Comparison of ENCODE assay signal across 1 cellular context in the genomic region with DNA sequence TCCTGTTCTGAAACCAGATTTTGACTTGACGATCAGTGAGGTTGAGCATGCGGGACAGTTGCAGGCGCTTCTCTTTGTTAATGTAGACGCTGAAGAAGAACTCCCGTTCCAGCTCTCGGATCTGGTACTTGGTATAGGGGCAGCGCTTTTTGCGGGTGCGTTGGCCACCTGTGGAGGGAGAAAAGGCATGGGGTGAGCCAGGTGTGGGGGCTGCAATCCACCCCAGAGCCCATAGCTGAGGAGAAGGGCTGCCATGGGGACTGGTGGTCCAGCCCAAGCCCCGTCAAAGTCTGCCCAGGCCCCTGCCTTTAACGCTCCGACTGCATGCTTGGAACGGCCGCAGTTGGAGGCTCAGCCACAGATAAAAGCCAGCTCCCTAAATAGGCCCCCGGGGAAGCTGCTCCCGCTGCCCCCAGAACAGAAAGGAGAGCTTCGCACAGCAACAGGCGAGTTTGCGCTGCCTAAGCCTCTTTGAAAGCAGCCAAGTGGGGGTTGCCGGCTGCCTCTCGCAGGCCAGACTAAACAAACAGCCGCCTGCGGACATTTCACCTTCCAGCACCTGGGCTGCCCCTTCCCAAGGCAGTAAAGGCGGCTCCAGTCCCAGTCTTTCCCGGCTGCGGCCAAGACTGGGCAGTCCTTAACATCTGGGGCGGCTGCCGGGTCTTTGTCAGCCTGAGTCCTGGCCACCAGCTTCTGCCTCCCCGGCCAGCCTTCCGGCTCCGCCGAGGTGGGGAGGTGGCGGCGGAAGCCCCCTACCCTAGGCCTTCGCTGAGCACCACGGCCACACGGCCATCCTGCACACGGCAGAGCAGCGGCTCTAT.
TF ChIP-seq lines count a peak whose summit lies in the region.

No MANE protein-coding gene starts in this region.

TF ChIP-seq in HEK293, 187 proteins besides CTCF, POLR2A, EP300 and RAD21 (continued from another document):
- TF ChIP-seq ZNF600 (tag by site-specific recombination; IDR thresholded peaks at IDR 0.05) (0 out of 2 replicates have a peak, but pooled peaks have one; percentile 19), ZNF341 (tag by site-specific recombination; IDR thresholded peaks at IDR 0.05; ENCODE audit: low read depth) (0 out of 2 replicates have a peak, but pooled peaks have one; percentile 13), ZNF335 (tag by site-specific recombination; conservative IDR thresholded peaks at IDR 0.05) (peak; percentile 85)
TF ChIP-seq in HEK293: peak in this region for 7.
